8 cellular contexts compared by ENCODE assay signal in genomic region chr7:148699024-148699771, GRCh38. TPM values are rescaled to one million over a fixed set of nuclear protein-coding genes. Genes with fewer than 3 reads are reported as not detected.
DNase-seq lines count a peak whose midpoint lies in the region; TF ChIP-seq lines count a peak whose summit lies in the region.

No MANE protein-coding gene starts in this region.

- peak overlapping the region; percentile 86 for H3K27ac Mint-ChIP-seq in activated CD4-positive, alpha-beta T cell treated with anti-CD3 and anti-CD28 coated beads, Interleukin-2, amount 10 ng/mL, durations not matched to agents 24 days and 14 days

- H3K27me3 Mint-ChIP-seq in activated CD4-positive, alpha-beta T cell treated with anti-CD3 and anti-CD28 coated beads, Interleukin-2, amount 10 ng/mL, durations not matched to agents 24 days and 14 days: no peaks in the 10 kb centered on the region

- peak overlapping the region; percentile 80 for H3K4me3 ChIP-seq in LNCaP clone FGC (ENCODE audit: low read depth, low read length)

- H3K4me3 Mint-ChIP-seq in activated CD4-positive, alpha-beta T cell treated with anti-CD3 and anti-CD28 coated beads, Interleukin-2, amount 10 ng/mL, durations not matched to agents 24 days and 14 days: peak overlapping the region; percentile 92

- peaks cover 58% of the 10 kb centered on the region for H3K4me1 Mint-ChIP-seq in activated CD4-positive, alpha-beta T cell treated with anti-CD3 and anti-CD28 coated beads, Interleukin-2, amount 10 ng/mL, durations not matched to agents 24 days and 14 days

- peaks cover 8% of the 10 kb centered on the region for H3K9me3 Mint-ChIP-seq in activated CD4-positive, alpha-beta T cell treated with anti-CD3 and anti-CD28 coated beads, Interleukin-2, amount 10 ng/mL, durations not matched to agents 24 days and 14 days

- peaks cover 20% of the 10 kb centered on the region for H3K36me3 Mint-ChIP-seq in activated CD4-positive, alpha-beta T cell treated with anti-CD3 and anti-CD28 coated beads, Interleukin-2, amount 10 ng/mL, durations not matched to agents 24 days and 14 days (ENCODE audit: low read depth)

- DNase-seq in NCI-H1105 treated with DMSO at 0.1 percent for 48 hours (lab: John Stamatoyannopoulos, UW) (peak; percentile 22), NCI-H1105 (lab: John Stamatoyannopoulos, UW) (no peak), GOT3 (lab: John Stamatoyannopoulos, UW) (peak; percentile 25), LNCaP clone FGC (ENCODE audit: low read depth) (no peak), mesenteric fat pad (ENCODE audit: low spot score) (peak; percentile 92)
- DNase-seq in activated CD4-positive, alpha-beta T cell treated with anti-CD3 and anti-CD28 coated beads, Interleukin-2, amount 10 ng/mL, durations not matched to agents 24 days and 14 days: peak; percentile 90
- peak; percentile 29 for DNase-seq in effector CD4-positive, alpha-beta T cell
- DNase-seq in stimulated activated CD8-positive, alpha-beta memory T cell treated with anti-CD3 and anti-CD28 coated beads, Interleukin-4, amount 100 ng/mL, for 4 hours (ENCODE audit: low read depth in 2 of 2, low spot score in 1 of 2): peak; percentile 7 to 12

- intact Hi-C loops in activated CD4-positive, alpha-beta T cell treated with anti-CD3 and anti-CD28 coated beads, Interleukin-2, amount 10 ng/mL, durations not matched to agents 24 days and 14 days (cut with micrococcal nuclease): loop anchor here (2.0 to 5.0 kb wide), 2 partner anchors 288 to 392 kb away; partner anchors contain the start of gene ZNF786

- TF ChIP-seq CTCF in LNCaP clone FGC (IDR thresholded peaks at IDR 0.05; ENCODE audit: control insufficient read depth, extremely low read depth, insufficient read depth): no peak

RNA-seq across cellular contexts. Expression of gene CUL1, which starts 0.5 kb away (rescaled TPM):
- total RNA-seq in activated CD4-positive, alpha-beta T cell treated with anti-CD3 and anti-CD28 coated beads, Interleukin-2, amount 10 ng/mL, durations not matched to agents 24 days and 14 days: 82.2 and 82.4 TPM in 2 replicates
- 50.6 TPM for total RNA-seq in mesenteric fat pad

Comparison
In these comparisons a context has a peak if more than half of its experiments do, and no peak if none do; other contexts are left out.
1. DNase-seq: peak in NCI-H1105 treated with DMSO at 0.1 percent for 48 hours (single experiment), GOT3 (single experiment), activated CD4-positive, alpha-beta T cell treated with anti-CD3 and anti-CD28 coated beads, Interleukin-2, amount 10 ng/mL, durations not matched to agents 24 days and 14 days (single experiment), effector CD4-positive, alpha-beta T cell (single experiment), mesenteric fat pad (single experiment) and stimulated activated CD8-positive, alpha-beta memory T cell treated with anti-CD3 and anti-CD28 coated beads, Interleukin-4, amount 100 ng/mL, for 4 hours (2 of 2); none in NCI-H1105 (single experiment) and LNCaP clone FGC (single experiment).